ENCODE assay signal across 10 cellular contexts in the genomic region with DNA sequence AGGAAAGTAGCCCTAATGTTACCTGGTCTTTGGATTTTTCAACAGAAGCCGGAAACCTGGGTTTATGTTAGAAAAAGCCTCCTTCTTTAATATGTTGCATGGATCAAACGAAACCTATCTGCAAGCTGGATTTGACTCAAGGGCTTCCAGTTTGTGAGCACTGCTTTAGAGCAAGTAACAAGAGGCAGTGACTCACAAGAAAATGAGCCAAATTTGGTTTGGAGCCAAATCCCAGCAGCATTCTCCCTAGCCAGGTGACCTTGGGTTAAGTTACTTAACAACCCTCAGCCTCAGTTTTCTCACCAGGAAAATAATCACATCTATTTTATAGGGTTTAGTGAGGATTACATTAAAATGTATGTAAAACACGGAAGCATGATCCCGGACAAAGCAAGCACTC.
DNase-seq lines count a peak whose midpoint lies in the region; ATAC-seq and TF ChIP-seq lines count a peak whose summit lies in the region.
"Had no signal": no experiment of that assay in that cellular context is flagged by ENCODE, and none has a peak within 500 bp of the region (broad histone marks: within the 10 kb centered on the region; RNA-seq: fewer than 3 reads in every experiment).

No MANE protein-coding gene starts in this region.

- H3K9me3 ChIP-seq in naive thymus-derived CD4-positive, alpha-beta T cell (ENCODE audit: control insufficient read depth in 2 of 3, low read length in 3 of 3), result no peaks in the 10 kb centered on the region
- H3K9me3 ChIP-seq: SJSA1 had no signal

- CTCF ChIA-PET in naive thymus-derived CD4-positive, alpha-beta T cell (lab: Charles Lee), result no interaction called here

- H3K27me3 Mint-ChIP-seq in naive thymus-derived CD4-positive, alpha-beta T cell, result peaks cover 37 to 61% (median 58%) of the 10 kb centered on the region in 5 donors

- no peak overlapping the region for H3K4me3 ChIP-seq in dorsolateral prefrontal cortex
- H3K4me3 ChIP-seq in naive thymus-derived CD4-positive, alpha-beta T cell (ENCODE audit: low read length), result no peak overlapping the region
- H3K4me3 ChIP-seq: SJSA1 had no signal

- ATAC-seq in naive thymus-derived CD4-positive, alpha-beta T cell, result no peak
- ATAC-seq: stimulated activated naive CD8-positive, alpha-beta T cell treated with anti-CD3 and anti-CD28 coated beads, Interleukin-15, Interleukin-2, amounts not matched to agents 100 U/mL and 50 U/mL, for 24 hours had no signal

- H3K36me3 ChIP-seq in naive thymus-derived CD4-positive, alpha-beta T cell (ENCODE audit: control insufficient read depth in 2 of 3, insufficient read depth in 3 of 3, low read length in 3 of 3), result no peaks in the 10 kb centered on the region
- H3K36me3 ChIP-seq: SJSA1 had no signal

- POLR2A ChIA-PET in naive thymus-derived CD4-positive, alpha-beta T cell (lab: Charles Lee), result no interaction called here

- no peaks in the 10 kb centered on the region for H3K4me1 ChIP-seq in naive thymus-derived CD4-positive, alpha-beta T cell (ENCODE audit: control insufficient read depth in 2 of 2, insufficient read depth in 2 of 2, low read length in 2 of 2)

- H3K9me3 Mint-ChIP-seq in naive thymus-derived CD4-positive, alpha-beta T cell, result peaks cover 3 to 13% (median 8%) of the 10 kb centered on the region in 11 donors
- H3K9me3 Mint-ChIP-seq: central memory CD8-positive, alpha-beta T cell had no signal

- intact Hi-C loops in dorsolateral prefrontal cortex (cut with DNase I), result no loop called here
- intact Hi-C loops in naive thymus-derived CD4-positive, alpha-beta T cell (cut with micrococcal nuclease), result no loop called here

- peaks cover 0 to 7% (median 0%) of the 10 kb centered on the region in 5 donors for H3K36me3 Mint-ChIP-seq in naive thymus-derived CD4-positive, alpha-beta T cell

- no peak overlapping the region for H3K27ac Mint-ChIP-seq in naive thymus-derived CD4-positive, alpha-beta T cell

- H3K4me1 Mint-ChIP-seq in naive thymus-derived CD4-positive, alpha-beta T cell, result peaks cover 0 to 1% (median 0%) of the 10 kb centered on the region in 7 donors
- H3K4me1 Mint-ChIP-seq: central memory CD8-positive, alpha-beta T cell had no signal

- H3K27ac ChIP-seq in dorsolateral prefrontal cortex, result no peak overlapping the region
- no peak overlapping the region for H3K27ac ChIP-seq in naive thymus-derived CD4-positive, alpha-beta T cell (ENCODE audit: low read depth, low read length)
- H3K27ac ChIP-seq: SJSA1 had no signal

- no peak overlapping the region for H3K4me3 Mint-ChIP-seq in naive thymus-derived CD4-positive, alpha-beta T cell
- H3K4me3 Mint-ChIP-seq: central memory CD8-positive, alpha-beta T cell had no signal

- H3K27me3 ChIP-seq in dorsolateral prefrontal cortex, result peaks cover 0 to 91% (median 14%) of the 10 kb centered on the region in 45 donors
- H3K27me3 ChIP-seq in naive thymus-derived CD4-positive, alpha-beta T cell (ENCODE audit: control insufficient read depth in 2 of 2, insufficient read depth in 2 of 2, low read length in 2 of 2), result no peaks in the 10 kb centered on the region
- H3K27me3 ChIP-seq: SJSA1 had no signal

- no peak for TF ChIP-seq CTCF in dorsolateral prefrontal cortex (IDR thresholded peaks at IDR 0.05 in 54 of 56, conservative IDR thresholded peaks at IDR 0.05 in 2 of 56; ENCODE audit: low read depth in 1 of 56, partially characterized antibody in 56 of 56)

- DNase-seq in GM03348 (ENCODE audit: low spot score) (peak; percentile 32), NCI-H69 (lab: John Stamatoyannopoulos, UW) (peak; percentile 88), fibroblast of gingiva (ENCODE audit: low read depth) (peak; percentile 58), renal cortical epithelial cell (ENCODE audit: low read depth) (peak; percentile 98), dorsolateral prefrontal cortex (no peak), epidermal melanocyte (ENCODE audit: insufficient read length, low spot score) (no peak)
- no peak for DNase-seq in naive thymus-derived CD4-positive, alpha-beta T cell
- DNase-seq: stimulated activated naive CD8-positive, alpha-beta T cell treated with anti-CD3 and anti-CD28 coated beads, Interleukin-15, Interleukin-2, amounts not matched to agents 100 U/mL and 50 U/mL, for 24 hours had no signal

Comparison
In these comparisons a context has a peak if more than half of its experiments do, and no peak if none do; other contexts are left out.
1. DNase-seq: peak in GM03348 (single experiment), NCI-H69 (single experiment), fibroblast of gingiva (single experiment) and renal cortical epithelial cell (single experiment); none in dorsolateral prefrontal cortex (0 of 10), epidermal melanocyte (single experiment) and naive thymus-derived CD4-positive, alpha-beta T cell (0 of 9).